Comparison of ENCODE assay signal across 11 cellular contexts in genomic region chrX:134374910-134375309, GRCh38. TPM values are rescaled to one million over a fixed set of nuclear protein-coding genes. Genes with fewer than 3 reads are reported as not detected.
DNase-seq lines count a peak whose midpoint lies in the region; ATAC-seq and TF ChIP-seq lines count a peak whose summit lies in the region.
"Had no signal": no experiment of that assay in that cellular context is flagged by ENCODE, and none has a peak within 500 bp of the region (broad histone marks: within the 10 kb centered on the region; RNA-seq: fewer than 3 reads in every experiment).

No MANE protein-coding gene starts in this region.

- H3K27me3 ChIP-seq in left ventricle myocardium inferior (ENCODE audit: low read depth), result no peaks in the 10 kb centered on the region
- H3K27me3 ChIP-seq in right atrium auricular region, result no peaks in the 10 kb centered on the region
- H3K27me3 ChIP-seq in WERI-Rb-1 (ENCODE audit: insufficient read depth, low read depth, severe bottlenecking), result peaks cover 10% of the 10 kb centered on the region
- H3K27me3 ChIP-seq in thoracic aorta (replicated peaks; ENCODE audit: insufficient read depth), result no peaks in the 10 kb centered on the region

- H3K27ac ChIP-seq in left ventricle myocardium inferior (replicated peaks) (no peak overlapping the region), right atrium auricular region (no peak overlapping the region), WERI-Rb-1 (no peak overlapping the region), thoracic aorta (no peak overlapping the region)

- H3K36me3 ChIP-seq in left ventricle myocardium inferior (no peaks in the 10 kb centered on the region), right atrium auricular region (no peaks in the 10 kb centered on the region), WERI-Rb-1 (peaks cover 12% of the 10 kb centered on the region), thoracic aorta (no peaks in the 10 kb centered on the region)

- H3K9me3 ChIP-seq in left ventricle myocardium inferior (replicated peaks), result no peaks in the 10 kb centered on the region
- no peaks in the 10 kb centered on the region for H3K9me3 ChIP-seq in right atrium auricular region
- no peaks in the 10 kb centered on the region for H3K9me3 ChIP-seq in WERI-Rb-1 (ENCODE audit: severe bottlenecking)
- no peaks in the 10 kb centered on the region for H3K9me3 ChIP-seq in thoracic aorta

- intact Hi-C loops in left ventricle myocardium inferior (cut with micrococcal nuclease), result no loop called here

- H3K4me1 ChIP-seq in left ventricle myocardium inferior, result peaks cover 20% of the 10 kb centered on the region
- no peaks in the 10 kb centered on the region for H3K4me1 ChIP-seq in right atrium auricular region
- no peaks in the 10 kb centered on the region for H3K4me1 ChIP-seq in thoracic aorta (ENCODE audit: control insufficient read depth in 1 of 2, low read depth in 2 of 2)

- DNase-seq in left ventricle myocardium inferior, result no peak
- DNase-seq in right atrium auricular region (ENCODE audit: low spot score), result no peak
- DNase-seq in WERI-Rb-1, result no peak
- no peak for DNase-seq in fibroblast of villous mesenchyme (ENCODE audit: low read depth)
- DNase-seq in thoracic aorta (ENCODE audit: low spot score), result no peak
- no peak for DNase-seq in NCI-H345 treated with DMSO at 0.1 percent for 48 hours (lab: John Stamatoyannopoulos, UW; ENCODE audit: unreplicated experiment)
- no peak for DNase-seq in SKM-1 treated with dmso at 0.1 percent for 144 hours (lab: John Stamatoyannopoulos, UW; ENCODE audit: unreplicated experiment)
- DNase-seq in NCI-H446 treated with DMSO at 0.1 percent for 48 hours (lab: John Stamatoyannopoulos, UW), result no peak
- DNase-seq: activated CD4-positive, alpha-beta T cell treated with anti-CD3 and anti-CD28 coated beads for 1 hour; NCI-H1092; stimulated activated CD4-positive, alpha-beta T cell treated with anti-CD3 and anti-CD28 coated beads, Interleukin-2, amount 100 ng/mL, for 48 hours had no signal

- TF ChIP-seq CTCF in left ventricle myocardium inferior (IDR thresholded peaks at IDR 0.05; ENCODE audit: borderline replicate concordance) (no peak), right atrium auricular region (IDR thresholded peaks at IDR 0.05) (no peak), WERI-Rb-1 (IDR thresholded peaks at IDR 0.05; ENCODE audit: low read depth, low read length) (no peak), fibroblast of villous mesenchyme (IDR thresholded peaks at IDR 0.05; ENCODE audit: insufficient read depth, low read depth, low read length) (no peak), thoracic aorta (IDR thresholded peaks at IDR 0.05) (no peak)

- ATAC-seq in thoracic aorta (ENCODE audit: insufficient number of reproducible peaks, low FRiP score, low read depth), result no peak

- H3K4me3 ChIP-seq in left ventricle myocardium inferior (peak overlapping the region; percentile 84), right atrium auricular region (peak overlapping the region in 1 of 2 donors; percentile 70), WERI-Rb-1 (ENCODE audit: low read depth, low read length) (peak overlapping the region; percentile 83; the same call in 1 of the 2 replicates), fibroblast of villous mesenchyme (ENCODE audit: low read depth, low read length) (peak overlapping the region; percentile 85), thoracic aorta (peak overlapping the region; percentile 95)

RNA-seq across cellular contexts. Expression of gene PHF6, which starts 1.8 kb away (rescaled TPM):
- total RNA-seq in left ventricle myocardium inferior (9.8 TPM), right atrium auricular region (1 to 10 TPM; 7.0 to 8.2 TPM), fibroblast of villous mesenchyme (19.3 and 31.1 TPM in 2 replicates), thoracic aorta (10 to 100 TPM in 1 of 2 donors, 1 to 10 TPM in 1; 8.7 to 12.7 TPM)
